8 cellular contexts compared by ENCODE assay signal in the genomic region with DNA sequence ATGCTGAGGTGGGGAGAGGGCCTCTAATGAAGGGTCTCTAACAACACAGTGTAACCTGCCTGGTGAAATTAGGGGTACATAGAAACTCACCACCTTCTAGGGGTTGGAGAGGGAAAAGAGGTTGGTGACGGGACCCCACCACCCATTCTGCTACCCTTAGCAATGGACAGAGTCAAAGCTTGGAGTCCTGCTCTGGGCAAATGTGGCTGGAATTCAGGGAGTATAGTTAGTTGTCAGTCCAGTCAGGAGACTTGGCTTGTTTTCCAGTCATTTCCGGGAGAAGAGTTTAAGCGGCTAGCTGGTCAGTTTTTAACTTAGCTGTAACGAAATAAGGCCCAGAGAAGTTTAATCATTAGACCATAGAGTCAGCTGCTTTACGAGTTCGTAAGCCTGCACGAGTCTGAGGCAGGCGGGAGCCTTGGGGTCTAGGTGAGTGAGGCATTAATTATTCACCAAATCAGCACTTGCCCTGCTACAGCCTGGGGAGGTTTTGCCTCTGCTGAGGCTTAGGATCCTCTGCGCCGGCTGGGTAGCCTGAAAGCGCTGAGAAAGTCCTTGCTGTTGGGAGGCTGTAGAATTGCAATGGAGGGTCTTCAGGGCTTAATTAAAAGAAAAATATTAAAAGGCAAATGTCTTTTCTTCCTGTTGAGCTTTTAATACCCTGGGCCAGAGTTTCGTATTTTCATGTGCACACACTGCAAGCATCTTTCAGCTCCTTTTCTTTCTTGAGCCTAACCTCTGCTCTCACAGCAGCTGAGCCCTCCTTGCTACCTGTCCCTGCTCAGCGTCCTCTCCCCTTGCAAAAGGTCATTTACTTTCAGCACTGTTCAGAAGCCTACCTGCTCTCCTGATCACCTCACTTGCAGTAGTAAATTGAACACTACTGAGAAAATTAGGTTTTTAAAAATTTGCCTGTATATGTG. TPM values are rescaled to one million over a fixed set of nuclear protein-coding genes. Genes with fewer than 3 reads are reported as not detected.
A peak's percentile ranks its signal among the peaks of the same experiment; 100 is the strongest.
DNase-seq lines count a peak whose midpoint lies in the region; ATAC-seq, FAIRE-seq and TF ChIP-seq lines count a peak whose summit lies in the region.

No MANE protein-coding gene starts in this region.

- H3K4me1 Mint-ChIP-seq in brain, result peaks cover 46% of the 10 kb centered on the region

- H3K9me3 Mint-ChIP-seq in brain, result peaks cover 0 to 8% (median 0%) of the 10 kb centered on the region in 5 experiments

- H3K27ac Mint-ChIP-seq in brain, result peak overlapping the region in 3 of 5 experiments; percentile 53 to 85 (median 63)

- peaks cover 77% of the 10 kb centered on the region for H3K27me3 Mint-ChIP-seq in brain

- peak overlapping the region; percentile 74 to 96 (median 83) for H3K4me3 Mint-ChIP-seq in brain

- no peak for TF ChIP-seq POLR2A in GM12892 (IDR thresholded peaks at IDR 0.05; ENCODE audit: low read depth, low read length)

- no peaks in the 10 kb centered on the region for H3K36me3 Mint-ChIP-seq in brain

- DNase-seq in AG20443 (ENCODE audit: low spot score), result peak; percentile 53
- DNase-seq in HCEC 1CT, result peak; percentile 41
- DNase-seq in mucosa of gallbladder (ENCODE audit: low spot score), result peak; percentile 69
- no peak for DNase-seq in stimulated activated CD4-positive, alpha-beta T cell treated with anti-CD3 and anti-CD28 coated beads, Interleukin-4, amount 100 ng/mL, for 24 hours
- DNase-seq in NCI-H146 (lab: John Stamatoyannopoulos, UW), result no peak
- DNase-seq in GM12892 (ENCODE audit: insufficient read length), result no peak

- ATAC-seq in GM18502 (IDR thresholded peaks at IDR 0.05; ENCODE audit: poor library complexity, unreplicated experiment), result no peak

- no peak for TF ChIP-seq CTCF in brain (conservative IDR thresholded peaks at IDR 0.05)

- no peak for FAIRE-seq in GM12892 (lab: Jason Lieb, UNC)

RNA-seq across cellular contexts. Expression of a gene that starts 1.5 kb away (rescaled TPM):
- polyA plus RNA-seq in brain (ENCODE audit: insufficient read depth, low read depth, low replicate concordance), result 11.2 TPM
- total RNA-seq in mucosa of gallbladder, result 89.4 TPM
- 0.74 TPM for polyA plus RNA-seq in GM12892 (2012; ENCODE audit: missing spikeins)

Comparison
In these comparisons a context has a peak if more than half of its experiments do, and no peak if none do; other contexts are left out.
1. DNase-seq: peak in AG20443 (single experiment), HCEC 1CT (single experiment) and mucosa of gallbladder (single experiment); none in stimulated activated CD4-positive, alpha-beta T cell treated with anti-CD3 and anti-CD28 coated beads, Interleukin-4, amount 100 ng/mL, for 24 hours (single experiment), NCI-H146 (single experiment) and GM12892 (single experiment).